In the genomic region with DNA sequence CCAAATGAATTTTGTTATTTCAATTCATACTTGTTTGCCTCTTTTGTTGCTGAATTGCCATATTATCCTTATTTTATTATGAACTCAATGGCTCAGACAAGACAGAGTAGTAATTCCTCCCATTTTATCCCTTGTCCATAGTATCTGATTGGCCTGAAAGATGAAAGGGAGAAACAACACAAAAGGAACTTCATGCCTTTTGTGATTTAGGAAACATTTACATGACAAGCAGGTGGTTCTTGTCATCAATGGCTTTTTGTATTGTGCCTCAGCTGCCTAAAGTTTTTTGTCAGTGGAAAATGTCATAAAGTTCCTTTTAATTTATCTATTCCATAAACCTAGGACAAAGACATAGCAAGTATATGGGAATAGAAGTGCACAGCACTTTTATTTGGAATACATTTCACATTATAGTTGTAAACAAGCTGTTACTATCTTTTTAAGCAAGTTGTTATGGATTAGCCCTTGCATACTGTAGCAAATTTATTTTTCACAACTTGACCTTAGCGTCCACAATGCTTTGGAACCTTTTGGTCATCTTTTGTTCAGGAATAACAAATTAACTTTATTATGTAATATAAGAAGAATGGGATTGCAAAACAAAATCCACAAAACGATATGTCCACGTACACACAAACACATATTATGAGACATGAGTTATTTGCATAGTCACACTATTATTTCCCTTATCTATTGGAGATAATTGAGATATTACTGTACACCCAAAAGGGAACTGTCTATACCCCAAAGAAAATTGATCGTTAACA, we compare ENCODE assay signal across 30 cellular contexts.
"Had no signal": no experiment of that assay in that cellular context is flagged by ENCODE, and none has a peak within 500 bp of the region (broad histone marks: within the 10 kb centered on the region; RNA-seq: fewer than 3 reads in every experiment).

No MANE protein-coding gene starts in this region.

- FAIRE-seq: colon, frontal cortex, islet of Langerhans had no signal

- H3K27ac ChIP-seq: breast epithelium, esophagus muscularis mucosa, left ventricle myocardium inferior, parathyroid adenoma, psoas muscle, sigmoid colon, vagina had no signal

- H3K36me3 Mint-ChIP-seq: activated CD8-positive, alpha-beta memory T cell treated with anti-CD3 and anti-CD28 coated beads, Interleukin-2, amount 10 ng/mL, durations not matched to agents 7 days and 5 days; activated naive CD4-positive, alpha-beta T cell treated with anti-CD3 and anti-CD28 coated beads, Interleukin-2, amount 50 U/mL, for 24 hours; stimulated activated memory B cell treated with anti-CD40 and anti-IgM and Interleukin-4, amounts not matched to agents 10 μg/mL and 1 μg/mL and 100 μg/mL, for 72 hours; type B pancreatic cell had no signal

- H3K4me1 Mint-ChIP-seq: activated CD8-positive, alpha-beta memory T cell treated with anti-CD3 and anti-CD28 coated beads, Interleukin-2, amount 10 ng/mL, durations not matched to agents 7 days and 5 days; central memory CD8-positive, alpha-beta T cell; stimulated activated memory B cell treated with anti-CD40 and anti-IgM and Interleukin-4, amounts not matched to agents 10 μg/mL and 1 μg/mL and 100 μg/mL, for 72 hours had no signal

- H3K27ac Mint-ChIP-seq: activated CD8-positive, alpha-beta memory T cell treated with anti-CD3 and anti-CD28 coated beads, Interleukin-2, amount 10 ng/mL, durations not matched to agents 7 days and 5 days; activated CD8-positive, alpha-beta T cell treated with anti-CD3 and anti-CD28 coated beads, Interleukin-2, amount 10 ng/mL, durations not matched to agents 7 days and 5 days; activated naive CD4-positive, alpha-beta T cell treated with anti-CD3 and anti-CD28 coated beads, Interleukin-2, amount 50 U/mL, for 24 hours; activated naive CD8-positive, alpha-beta T cell treated with anti-CD3 and anti-CD28 coated beads, Interleukin-2, amount 50 U/mL, for 24 hours; activated T-helper 2 cell treated with anti-CD3 and anti-CD28 coated beads, Interferon-gamma antibody, Interleukin-2, Interleukin-4, amounts not matched to agents 10 μg/mL and 5 μg/mL and 100 μg/mL, durations not matched to agents 14 hours and 24 hours and 36 hours; stimulated activated memory B cell treated with anti-CD40 and anti-IgM and Interleukin-4, amounts not matched to agents 10 μg/mL and 1 μg/mL and 100 μg/mL, for 72 hours; stimulated activated naive CD8-positive, alpha-beta T cell treated with anti-CD3 and anti-CD28 coated beads, Interleukin-15, amount 100 ng/mL, for 72 hours; type B pancreatic cell had no signal

- H3K4me2 ChIP-seq: smooth muscle cell had no signal

- H3K9ac ChIP-seq: parathyroid adenoma had no signal

- DNase-seq: activated CD4-positive, alpha-beta T cell treated with anti-CD3 and anti-CD28 coated beads for 1 hour; activated CD4-positive, alpha-beta T cell treated with anti-CD3 and anti-CD28 coated beads, Interleukin-2, amount 50 U/mL, for 1 hour; activated CD8-positive, alpha-beta memory T cell treated with anti-CD3 and anti-CD28 coated beads, Interleukin-2, amount 10 ng/mL, durations not matched to agents 7 days and 5 days; activated CD8-positive, alpha-beta T cell treated with anti-CD3 and anti-CD28 coated beads, Interleukin-2, amount 10 ng/mL, durations not matched to agents 7 days and 5 days; activated naive CD8-positive, alpha-beta T cell treated with anti-CD3 and anti-CD28 coated beads, Interleukin-2, amount 50 U/mL, for 24 hours; activated T-cell treated with anti-CD3 and anti-CD28 coated beads, Interleukin-2, amount 50 U/mL, for 48 hours; dermis blood vessel endothelial cell; effector CD4-positive, alpha-beta T cell; left ventricle myocardium inferior; nucleus accumbens; psoas muscle; sigmoid colon; stimulated activated CD4-positive, alpha-beta T cell treated with anti-CD3 and anti-CD28 coated beads, Interleukin-1b, Interleukin-23, amount 100 ng/mL, for 48 hours; stimulated activated CD4-positive, alpha-beta T cell treated with anti-CD3 and anti-CD28 coated beads, Interleukin-4, amount 100 ng/mL, for 4 hours; stimulated activated CD8-positive, alpha-beta memory T cell treated with anti-CD3 and anti-CD28 coated beads, Interleukin-4, amount 100 ng/mL, for 48 hours; stimulated activated naive CD8-positive, alpha-beta T cell treated with anti-CD3 and anti-CD28 coated beads, Interleukin-15, amount 100 ng/mL, for 72 hours; substantia nigra had no signal

- H3K27me3 ChIP-seq: breast epithelium, esophagus muscularis mucosa, sigmoid colon, vagina had no signal

- ATAC-seq: activated CD8-positive, alpha-beta memory T cell treated with anti-CD3 and anti-CD28 coated beads, Interleukin-2, amount 10 ng/mL, durations not matched to agents 7 days and 5 days; activated CD8-positive, alpha-beta T cell treated with anti-CD3 and anti-CD28 coated beads, Interleukin-2, amount 10 ng/mL, durations not matched to agents 7 days and 5 days; activated naive CD8-positive, alpha-beta T cell treated with anti-CD3 and anti-CD28 coated beads, Interleukin-2, amount 50 U/mL, for 24 hours; psoas muscle; stimulated activated memory B cell treated with anti-CD40 and anti-IgM and Interleukin-4, amounts not matched to agents 10 μg/mL and 1 μg/mL and 100 μg/mL, for 72 hours; stimulated activated naive CD8-positive, alpha-beta T cell treated with anti-CD3 and anti-CD28 coated beads, Interleukin-15, amount 100 ng/mL, for 72 hours had no signal

- H3K4me3 Mint-ChIP-seq: activated CD8-positive, alpha-beta memory T cell treated with anti-CD3 and anti-CD28 coated beads, Interleukin-2, amount 10 ng/mL, durations not matched to agents 7 days and 5 days; activated CD8-positive, alpha-beta T cell treated with anti-CD3 and anti-CD28 coated beads, Interleukin-2, amount 10 ng/mL, durations not matched to agents 7 days and 5 days; activated naive CD4-positive, alpha-beta T cell treated with anti-CD3 and anti-CD28 coated beads, Interleukin-2, amount 50 U/mL, for 24 hours; activated naive CD8-positive, alpha-beta T cell treated with anti-CD3 and anti-CD28 coated beads, Interleukin-2, amount 50 U/mL, for 24 hours; central memory CD8-positive, alpha-beta T cell; stimulated activated memory B cell treated with anti-CD40 and anti-IgM and Interleukin-4, amounts not matched to agents 10 μg/mL and 1 μg/mL and 100 μg/mL, for 72 hours; stimulated activated naive CD8-positive, alpha-beta T cell treated with anti-CD3 and anti-CD28 coated beads, Interleukin-15, amount 100 ng/mL, for 72 hours; type B pancreatic cell had no signal

- H3K4me1 ChIP-seq: breast epithelium, esophagus muscularis mucosa, left ventricle myocardium inferior, parathyroid adenoma, psoas muscle, sigmoid colon, vagina had no signal

- H3K79me2 ChIP-seq: parathyroid adenoma had no signal

- H2AFZ ChIP-seq: parathyroid adenoma had no signal

- H3K9me3 ChIP-seq: breast epithelium, esophagus muscularis mucosa, left ventricle myocardium inferior, psoas muscle, sigmoid colon, vagina had no signal

- H3K9me3 Mint-ChIP-seq: activated naive CD4-positive, alpha-beta T cell treated with anti-CD3 and anti-CD28 coated beads, Interleukin-2, amount 50 U/mL, for 24 hours; activated naive CD8-positive, alpha-beta T cell treated with anti-CD3 and anti-CD28 coated beads, Interleukin-2, amount 50 U/mL, for 24 hours; activated T-helper 2 cell treated with anti-CD3 and anti-CD28 coated beads, Interferon-gamma antibody, Interleukin-2, Interleukin-4, amounts not matched to agents 10 μg/mL and 5 μg/mL and 100 μg/mL, durations not matched to agents 14 hours and 24 hours and 36 hours; central memory CD8-positive, alpha-beta T cell; stimulated activated memory B cell treated with anti-CD40 and anti-IgM and Interleukin-4, amounts not matched to agents 10 μg/mL and 1 μg/mL and 100 μg/mL, for 72 hours; stimulated activated naive CD8-positive, alpha-beta T cell treated with anti-CD3 and anti-CD28 coated beads, Interleukin-15, amount 100 ng/mL, for 72 hours; type B pancreatic cell had no signal

- H3K4me3 ChIP-seq: breast epithelium, esophagus muscularis mucosa, left ventricle myocardium inferior, psoas muscle, sigmoid colon, smooth muscle cell, vagina had no signal

- H3K36me3 ChIP-seq: breast epithelium, esophagus muscularis mucosa, left ventricle myocardium inferior, sigmoid colon, vagina had no signal
